In genomic region chr2:147810883-147811765, GRCh38 we compare ENCODE assay signal across 1 cellular context.
TF ChIP-seq lines count a peak whose summit lies in the region.

No MANE protein-coding gene starts in this region.

TF ChIP-seq in GM23338, 12 proteins besides CTCF, POLR2A, EP300 and RAD21 (continued from another document):
- TF ChIP-seq ZNF462 (CRISPR knock-in tag; IDR thresholded peaks at IDR 0.05) (no peak), POLR2AphosphoS5 (IDR thresholded peaks at IDR 0.05; ENCODE audit: low read depth) (no peak), ZNF331 (CRISPR knock-in tag; IDR thresholded peaks at IDR 0.05; ENCODE audit: low read depth) (no peak), ZNF114 (CRISPR knock-in tag; IDR thresholded peaks at IDR 0.05) (no peak), JUNB (IDR thresholded peaks at IDR 0.05; ENCODE audit: unreplicated experiment) (no peak), EZH2 (IDR thresholded peaks at IDR 0.05; ENCODE audit: low read depth, unreplicated experiment) (no peak)
